In genomic region chr17:78652024-78652423, GRCh38 we compare ENCODE assay signal across 29 cellular contexts.
"Had no signal": no experiment of that assay in that cellular context is flagged by ENCODE, and none has a peak within 500 bp of the region (broad histone marks: within the 10 kb centered on the region; RNA-seq: fewer than 3 reads in every experiment).

No MANE protein-coding gene starts in this region.

- FAIRE-seq: astrocyte, bronchial epithelial cell, colon, frontal cortex had no signal

- DNase-seq: activated B cell treated with CpG ODN at 0.5 μM for 24 hours; activated CD4-positive, alpha-beta T cell treated with anti-CD3 and anti-CD28 coated beads for 36 hours; activated CD4-positive, alpha-beta T cell treated with anti-CD3 and anti-CD28 coated beads, Interleukin-2, amount 10 ng/mL, durations not matched to agents 24 days and 14 days; activated CD4-positive, alpha-beta T cell treated with anti-CD3 and anti-CD28 coated beads, Interleukin-2, amount 50 U/mL, for 4 hours; activated CD4-positive, CD25-positive, alpha-beta regulatory T cell treated with anti-CD3 and anti-CD28 coated beads, Interleukin-2, amount 50 U/mL, for 72 hours; activated CD8-positive, alpha-beta memory T cell treated with anti-CD3 and anti-CD28 coated beads for 24 hours; activated CD8-positive, alpha-beta T cell treated with anti-CD3 and anti-CD28 coated beads for 36 hours; activated effector memory CD4-positive, alpha-beta T cell treated with Interleukin-2 at 50 U/mL for 16 hours; activated gamma-delta T cell treated with Interleukin-2 at 50 U/mL for 16 hours; activated naive CD4-positive, alpha-beta T cell treated with anti-CD3 and anti-CD28 coated beads, Interleukin-2, amount 50 U/mL, for 16 hours; activated naive CD4-positive, alpha-beta T cell treated with Interleukin-2 at 50 U/mL for 16 hours; activated T-cell treated with anti-CD3 and anti-CD28 coated beads, Interleukin-2, amount 50 U/mL, for 4 hours; amniotic stem cell; anterior cingulate cortex; brain microvascular endothelial cell; dorsolateral prefrontal cortex; effector memory CD4-positive, alpha-beta T cell; foreskin fibroblast; head of caudate nucleus; T-helper 1 cell; T-helper 17 cell; T1000; WERI-Rb-1 had no signal

- ATAC-seq: activated CD4-positive, alpha-beta T cell treated with anti-CD3 and anti-CD28 coated beads for 36 hours; activated CD8-positive, alpha-beta T cell treated with anti-CD3 and anti-CD28 coated beads for 36 hours; activated T-cell treated with anti-CD3 and anti-CD28 coated beads, Interleukin-2, amount 50 U/mL, for 4 hours; activated T-helper 17 cell treated with anti-CD3 and anti-CD28 coated beads, Interleukin-2, amount 50 U/mL, for 72 hours; esophagus mucosa; T-helper 17 cell had no signal

- H3K27ac ChIP-seq: brain microvascular endothelial cell, dorsolateral prefrontal cortex, WERI-Rb-1 had no signal

- H3K27me3 ChIP-seq: brain microvascular endothelial cell, dorsolateral prefrontal cortex had no signal

- H3K36me3 ChIP-seq: brain microvascular endothelial cell, WERI-Rb-1 had no signal

- H3K4me3 ChIP-seq: dorsolateral prefrontal cortex had no signal
